ENCODE assay signal across 8 cellular contexts in the genomic region with DNA sequence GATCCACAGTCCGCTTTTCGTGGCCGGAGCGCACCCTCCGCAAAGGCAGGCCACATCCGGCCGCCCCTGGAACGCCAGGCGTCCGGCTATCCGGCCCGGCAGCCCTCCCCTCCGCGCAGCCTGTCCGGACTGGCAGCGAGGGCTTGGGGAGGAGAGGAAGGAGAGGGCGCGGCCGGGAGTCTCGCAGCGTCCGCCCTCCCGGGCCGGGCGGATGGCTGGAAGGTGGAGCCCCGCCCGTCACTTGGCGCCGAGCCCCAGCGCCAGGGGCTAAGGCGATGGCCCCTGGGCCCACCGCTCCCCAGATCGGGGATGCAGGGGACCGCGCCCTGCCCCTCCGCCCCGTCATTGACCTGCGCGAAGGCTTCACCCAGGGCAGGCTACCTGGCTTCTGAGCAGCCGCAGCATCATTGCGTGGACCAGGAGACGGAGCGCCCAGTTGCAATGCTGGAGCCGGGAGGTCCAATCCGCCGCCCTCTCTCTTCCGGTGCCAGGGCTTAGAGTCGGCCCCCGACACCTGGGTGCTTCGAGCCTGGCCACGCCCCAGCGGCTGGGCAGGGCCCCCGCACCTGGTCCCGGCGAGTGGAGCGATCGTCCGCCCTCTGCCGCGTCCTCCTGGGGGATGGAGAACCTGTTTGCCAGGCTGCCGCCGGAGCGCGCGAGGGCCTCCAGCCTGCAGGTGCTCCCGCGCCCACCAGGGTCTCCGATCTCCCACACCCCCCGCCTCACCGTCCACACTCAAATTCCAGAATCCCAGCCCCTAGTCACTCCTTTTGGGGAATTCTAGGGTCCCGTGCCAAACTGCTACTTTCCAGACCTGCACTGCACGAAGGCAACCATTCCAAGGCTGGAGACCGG. TPM values are rescaled to one million over a fixed set of nuclear protein-coding genes. Genes with fewer than 3 reads are reported as not detected.
DNase-seq lines count a peak whose midpoint lies in the region; ATAC-seq and TF ChIP-seq lines count a peak whose summit lies in the region.

A gene (minus strand): TSS at position 131 of the 855 bp plus-strand sequence. CDS start 1,360 bp downstream, outside the sequence.

- peak within 1 kb of the TSS in 4 of 8 donors; percentile 14 to 68 (median 31) for H3K27ac Mint-ChIP-seq in CD8-positive, alpha-beta memory T cell
- no peak within 1 kb of the TSS for H3K27ac Mint-ChIP-seq in chondrocyte (ENCODE audit: unreplicated experiment)

- CTCF ChIA-PET in CD8-positive, alpha-beta memory T cell (lab: Charles Lee): no interaction called here
- CTCF ChIA-PET in HEK293T (lab: Yijun Ruan, JAX): no interaction called here

- H3K36me3 Mint-ChIP-seq in CD8-positive, alpha-beta memory T cell: no peaks in the 10 kb centered on the region
- H3K36me3 Mint-ChIP-seq in chondrocyte (ENCODE audit: low read depth): no peaks in the 10 kb centered on the region

- no peaks in the 10 kb centered on the region for H3K9me3 ChIP-seq in CD8-positive, alpha-beta memory T cell (ENCODE audit: low read length)
- H3K9me3 ChIP-seq in stomach smooth muscle (ENCODE audit: control insufficient read depth in 2 of 2, low read length in 2 of 2): no peaks in the 10 kb centered on the region

- peak; percentile 90 for ATAC-seq in left colon
- ATAC-seq in GM21367 (IDR thresholded peaks at IDR 0.05; ENCODE audit: unreplicated experiment): no peak

- no peaks in the 10 kb centered on the region for H3K27me3 ChIP-seq in CD8-positive, alpha-beta memory T cell (ENCODE audit: insufficient read depth, low read length, poor library complexity, severe bottlenecking)
- peaks cover 31 to 36% of the 10 kb centered on the region in 2 donors for H3K27me3 ChIP-seq in stomach smooth muscle (ENCODE audit: control insufficient read depth in 1 of 2, insufficient read depth in 2 of 2, low read length in 2 of 2)

- intact Hi-C loops in left colon (cut with DNase I, micrococcal nuclease): no loop called here

- peak in 4 of 5 donors; percentile 20 to 62 (median 32) for DNase-seq in CD8-positive, alpha-beta memory T cell
- DNase-seq in M059J (ENCODE audit: low read depth) (peak; percentile 51), T-helper 1 cell (peak in 4 of 5 donors; percentile 18 to 37 (median 34)), chondrocyte (ENCODE audit: low spot score) (no peak), left colon (peak; percentile 63 to 71), HEK293T (ENCODE audit: extremely low spot score) (no peak)

- POLR2A ChIA-PET in CD8-positive, alpha-beta memory T cell (lab: Charles Lee): no interaction called here
- POLR2A ChIA-PET in HEK293T (lab: Yijun Ruan, JAX): no interaction called here

- H3K4me3 Mint-ChIP-seq in CD8-positive, alpha-beta memory T cell: peak within 1 kb of the TSS; percentile 58 to 84 (median 77)
- peak within 1 kb of the TSS; percentile 64 for H3K4me3 Mint-ChIP-seq in chondrocyte (ENCODE audit: unreplicated experiment)

- peaks cover 16% of the 10 kb centered on the region for H3K4me1 ChIP-seq in CD8-positive, alpha-beta memory T cell (ENCODE audit: insufficient read depth, low read length)
- peaks cover 7% of the 10 kb centered on the region for H3K4me1 ChIP-seq in stomach smooth muscle (ENCODE audit: control insufficient read depth, insufficient read depth, low read length)

- peak within 1 kb of the TSS in 1 of 2 donors; percentile 13 for H3K9ac ChIP-seq in stomach smooth muscle (ENCODE audit: low read length in 2 of 2)

- peaks cover 15 to 18% (median 17%) of the 10 kb centered on the region in 3 donors for H3K4me1 Mint-ChIP-seq in CD8-positive, alpha-beta memory T cell
- peaks cover 11% of the 10 kb centered on the region for H3K4me1 Mint-ChIP-seq in chondrocyte (ENCODE audit: low read depth)

- H3K4me3 ChIP-seq in CD8-positive, alpha-beta memory T cell (ENCODE audit: low read length): peak within 1 kb of the TSS; percentile 12
- peak within 1 kb of the TSS; percentile 53 to 64 for H3K4me3 ChIP-seq in stomach smooth muscle (ENCODE audit: low read length in 2 of 2)

- TF ChIP-seq CTCF in chondrocyte (IDR thresholded peaks at IDR 0.05): no peak

- H3K36me3 ChIP-seq in CD8-positive, alpha-beta memory T cell (ENCODE audit: insufficient read depth, low read length): no peaks in the 10 kb centered on the region
- H3K36me3 ChIP-seq in stomach smooth muscle (ENCODE audit: control insufficient read depth in 2 of 2, insufficient read depth in 2 of 2, low read length in 2 of 2): no peaks in the 10 kb centered on the region

- H3K27ac ChIP-seq in CD8-positive, alpha-beta memory T cell (ENCODE audit: low read depth, low read length): peak within 1 kb of the TSS; percentile 51
- no peak within 1 kb of the TSS for H3K27ac ChIP-seq in stomach smooth muscle (ENCODE audit: low read length)

- no peaks in the 10 kb centered on the region for H3K9me3 Mint-ChIP-seq in CD8-positive, alpha-beta memory T cell
- H3K9me3 Mint-ChIP-seq in chondrocyte (ENCODE audit: low read depth): no peaks in the 10 kb centered on the region

- peaks cover 26 to 34% of the 10 kb centered on the region in 2 donors for H3K27me3 Mint-ChIP-seq in CD8-positive, alpha-beta memory T cell
- peaks cover 4% of the 10 kb centered on the region for H3K27me3 Mint-ChIP-seq in chondrocyte (ENCODE audit: low read depth)

TF ChIP-seq in HEK293T, 16 proteins besides CTCF, POLR2A, EP300 and RAD21:
- TF ChIP-seq ARNT (IDR thresholded peaks at IDR 0.05) (no peak), ZNF384 (IDR thresholded peaks at IDR 0.05) (no peak), SUZ12 (IDR thresholded peaks at IDR 0.05) (no peak), TARDBP (IDR thresholded peaks at IDR 0.05) (no peak), SP1 (IDR thresholded peaks at IDR 0.05) (no peak), LEF1 (IDR thresholded peaks at IDR 0.05; ENCODE audit: borderline replicate concordance) (no peak), CTBP1 (IDR thresholded peaks at IDR 0.05; ENCODE audit: borderline replicate concordance) (no peak), FOXA1 (IDR thresholded peaks at IDR 0.05) (no peak), NFRKB (IDR thresholded peaks at IDR 0.05) (no peak)
- TF ChIP-seq, protein P1, sequence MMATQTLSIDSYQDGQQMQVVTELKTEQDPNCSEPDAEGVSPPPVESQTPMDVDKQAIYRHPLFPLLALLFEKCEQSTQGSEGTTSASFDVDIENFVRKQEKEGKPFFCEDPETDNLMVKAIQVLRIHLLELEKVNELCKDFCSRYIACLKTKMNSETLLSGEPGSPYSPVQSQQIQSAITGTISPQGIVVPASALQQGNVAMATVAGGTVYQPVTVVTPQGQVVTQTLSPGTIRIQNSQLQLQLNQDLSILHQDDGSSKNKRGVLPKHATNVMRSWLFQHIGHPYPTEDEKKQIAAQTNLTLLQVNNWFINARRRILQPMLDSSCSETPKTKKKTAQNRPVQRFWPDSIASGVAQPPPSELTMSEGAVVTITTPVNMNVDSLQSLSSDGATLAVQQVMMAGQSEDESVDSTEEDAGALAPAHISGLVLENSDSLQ (IDR thresholded peaks at IDR 0.05): no peak

RNA-seq across cellular contexts. Expression of the gene that starts here (rescaled TPM):
- under 1 TPM; 0.09 TPM for total RNA-seq in CD8-positive, alpha-beta memory T cell
- not detected for polyA plus RNA-seq in CD8-positive, alpha-beta memory T cell
- 0.15 and 0.79 TPM in 2 replicates for total RNA-seq in M059J (2014; rRNA removed; shearing (Covaris generic))
- total RNA-seq in chondrocyte: 0.44 to 0.52 TPM in 2 of 3 replicates, not detected in the other
- total RNA-seq in left colon: under 1 TPM; 0.37 to 0.56 TPM

Comparison
In these comparisons a context has a peak if more than half of its experiments do, and no peak if none do; other contexts are left out.
1. Peak in DNase-seq, H3K4me3 ChIP-seq and H3K27ac ChIP-seq in CD8-positive, alpha-beta memory T cell; RNA of the gene not detected or under 1 TPM.
2. Peak in DNase-seq in M059J; RNA of the gene not detected or under 1 TPM.
3. Peak in DNase-seq and ATAC-seq in left colon; RNA of the gene not detected or under 1 TPM.
4. DNase-seq: peak in T-helper 1 cell (4 of 5); none in chondrocyte (single experiment) and HEK293T (single experiment).